In the genomic region with DNA sequence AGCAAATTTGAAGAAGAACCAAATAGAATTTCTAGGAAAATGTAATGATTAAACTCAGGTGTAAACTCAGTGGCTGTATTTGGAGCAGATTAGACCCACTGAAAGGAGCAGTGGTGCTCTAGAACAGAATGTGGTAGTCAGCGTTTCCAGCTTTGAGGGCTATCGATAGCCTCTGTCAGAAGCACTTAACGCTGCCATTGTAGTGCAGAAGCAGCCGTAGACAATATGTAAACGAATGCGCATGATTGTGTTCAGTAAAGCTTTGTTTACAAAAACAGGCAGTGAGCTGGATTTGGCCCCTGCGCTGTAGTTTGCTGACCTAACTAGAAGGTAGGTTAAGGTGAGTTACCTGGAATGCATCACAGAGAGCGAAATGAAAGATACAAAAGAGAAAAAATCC, we compare ENCODE assay signal across 23 cellular contexts.
DNase-seq lines count a peak whose midpoint lies in the region; ATAC-seq and TF ChIP-seq lines count a peak whose summit lies in the region.
"Had no signal": no experiment of that assay in that cellular context is flagged by ENCODE, and none has a peak within 500 bp of the region (broad histone marks: within the 10 kb centered on the region; RNA-seq: fewer than 3 reads in every experiment).

No MANE protein-coding gene starts in this region.

- H3K4me1 Mint-ChIP-seq in endodermal cell (peaks cover 3% of the 10 kb centered on the region), nephron progenitor cell (no peaks in the 10 kb centered on the region)

- no peaks in the 10 kb centered on the region for H3K9me3 ChIP-seq in mammary epithelial cell (replicated peaks; ENCODE audit: insufficient read depth, low read length)
- no peaks in the 10 kb centered on the region for H3K9me3 ChIP-seq in breast epithelium
- no peaks in the 10 kb centered on the region for H3K9me3 ChIP-seq in HUES6 (ENCODE audit: control insufficient read depth, insufficient read depth, low read depth, low read length)
- peaks cover 5% of the 10 kb centered on the region for H3K9me3 ChIP-seq in endodermal cell (ENCODE audit: control insufficient read depth, low read length)
- H3K9me3 ChIP-seq in WERI-Rb-1 (ENCODE audit: severe bottlenecking), result no peaks in the 10 kb centered on the region
- H3K9me3 ChIP-seq: SK-N-SH had no signal

- no peaks in the 10 kb centered on the region for H3K9me3 Mint-ChIP-seq in endodermal cell
- no peaks in the 10 kb centered on the region for H3K9me3 Mint-ChIP-seq in nephron progenitor cell

- intact Hi-C loops in mammary epithelial cell (cut with micrococcal nuclease) (no loop called here), breast epithelium (cut with DNase I; ENCODE audit: low total_unique reads) (loop anchor here (5.0 kb wide), 1 partner anchor 428 kb away; no protein-coding TSS in a partner anchor)

- H3K27ac ChIP-seq in mammary epithelial cell (ENCODE audit: insufficient read depth, low read depth, low read length), result no peak overlapping the region
- H3K27ac ChIP-seq in breast epithelium, result no peak overlapping the region
- peak overlapping the region; percentile 5; the same call in 1 of the 2 replicates for H3K27ac ChIP-seq in HUES6 (ENCODE audit: low read depth, low read length)
- H3K27ac ChIP-seq in endodermal cell (ENCODE audit: low read depth, low read length), result no peak overlapping the region
- no peak overlapping the region for H3K27ac ChIP-seq in WERI-Rb-1
- H3K27ac ChIP-seq: GM23248, KMS-11, RWPE1 had no signal

- H3K27ac Mint-ChIP-seq in endodermal cell (no peak overlapping the region), nephron progenitor cell (peak overlapping the region; percentile 73)
- H3K27ac Mint-ChIP-seq: B cell had no signal

- CTCF ChIA-PET in mammary epithelial cell (lab: Charles Lee; ENCODE audit: low non-redundant PET), result no interaction called here

- ATAC-seq in HG02852 (IDR thresholded peaks at IDR 0.05; ENCODE audit: unreplicated experiment), result no peak
- no peak for ATAC-seq in GM19023 (IDR thresholded peaks at IDR 0.05; ENCODE audit: unreplicated experiment)

- H4K20me1 ChIP-seq in mammary epithelial cell (ENCODE audit: insufficient read depth, low read length), result no peaks in the 10 kb centered on the region

- peaks cover 21% of the 10 kb centered on the region for H3K36me3 ChIP-seq in mammary epithelial cell (ENCODE audit: insufficient read depth, low read length)
- no peaks in the 10 kb centered on the region for H3K36me3 ChIP-seq in breast epithelium
- H3K36me3 ChIP-seq in HUES6 (ENCODE audit: control insufficient read depth, insufficient read depth, low read length), result peaks cover 47% of the 10 kb centered on the region
- peaks cover 78% of the 10 kb centered on the region for H3K36me3 ChIP-seq in endodermal cell (ENCODE audit: control insufficient read depth, insufficient read depth, low read length)
- H3K36me3 ChIP-seq in WERI-Rb-1, result peaks cover 96% of the 10 kb centered on the region

- H3K79me2 ChIP-seq in mammary epithelial cell (ENCODE audit: insufficient read depth, low read length), result no peaks in the 10 kb centered on the region

- DNase-seq in mammary epithelial cell (no peak), breast epithelium (ENCODE audit: low spot score in 2 of 2) (no peak), endodermal cell (peak; percentile 68), nephron progenitor cell (no peak), WERI-Rb-1 (no peak)
- DNase-seq: DMS79, GM23248, IMR-90, NCI-H1105, NCI-H146, NCI-H2029, NCI-H2171 treated with DMSO at 0.1 percent for 48 hours, NCI-H446, NCI-H69, SHP77 treated with DMSO at 0.1 percent for 48 hours, SK-N-SH had no signal

- peaks cover 76% of the 10 kb centered on the region for H3K36me3 Mint-ChIP-seq in endodermal cell (ENCODE audit: low read depth)
- H3K36me3 Mint-ChIP-seq in nephron progenitor cell (ENCODE audit: low read depth), result peaks cover 78% of the 10 kb centered on the region

- H3K4me2 ChIP-seq in mammary epithelial cell (ENCODE audit: insufficient read depth, low read depth, low read length), result no peak overlapping the region
- H3K4me2 ChIP-seq: KMS-11, SK-N-SH had no signal

- no peak overlapping the region for H3K4me3 ChIP-seq in mammary epithelial cell (replicated peaks in 1 of 3; ENCODE audit: insufficient read depth in 1 of 3, low read depth in 2 of 3, low read length in 3 of 3)
- no peak overlapping the region for H3K4me3 ChIP-seq in breast epithelium
- H3K4me3 ChIP-seq in HUES6 (ENCODE audit: low read depth, low read length), result peak overlapping the region; percentile 19; the same call in 1 of the 2 replicates
- H3K4me3 ChIP-seq in endodermal cell (ENCODE audit: low read length), result no peak overlapping the region
- H3K4me3 ChIP-seq in WERI-Rb-1 (ENCODE audit: low read depth, low read length), result no peak overlapping the region
- H3K4me3 ChIP-seq: GM23248 had no signal

- H3K4me1 ChIP-seq in mammary epithelial cell (ENCODE audit: insufficient read depth, low read length) (no peaks in the 10 kb centered on the region), breast epithelium (no peaks in the 10 kb centered on the region), HUES6 (ENCODE audit: control insufficient read depth, insufficient read depth, low read length) (peaks cover 19% of the 10 kb centered on the region), endodermal cell (ENCODE audit: control insufficient read depth, insufficient read depth, low read length) (no peaks in the 10 kb centered on the region)

- H3K9ac ChIP-seq in mammary epithelial cell (ENCODE audit: insufficient read depth, low read length), result no peak overlapping the region
- no peak overlapping the region for H3K9ac ChIP-seq in HUES6 (ENCODE audit: low read length)
- H3K9ac ChIP-seq in endodermal cell (ENCODE audit: extremely low read depth, low read length, poor library complexity, severe bottlenecking), result no peak overlapping the region
- H3K9ac ChIP-seq: GM23248, KMS-11, SK-N-SH had no signal

- H2AFZ ChIP-seq in mammary epithelial cell (ENCODE audit: low read depth, low read length), result no peak overlapping the region
- H2AFZ ChIP-seq: GM23248 had no signal

- TSS peak; percentile 5 for BruUV-seq in mammary epithelial cell (replicated peaks; lab: Mats Ljungman, UMichigan)

- in situ Hi-C loops in mammary epithelial cell (cut with MboI; ENCODE audit: low sequenced_read_pairs in 2 of 2), result no loop called here

- no peak for TF ChIP-seq CTCF in mammary epithelial cell (conservative IDR thresholded peaks at IDR 0.05 in 1 of 2, IDR thresholded peaks at IDR 0.05 in 1 of 2; ENCODE audit: extremely low read depth in 1 of 2, insufficient read depth in 1 of 2, low read depth in 1 of 2, low read length in 2 of 2)
- no peak for TF ChIP-seq CTCF in breast epithelium (IDR thresholded peaks at IDR 0.05)
- TF ChIP-seq CTCF in endodermal cell (conservative IDR thresholded peaks at IDR 0.05), result no peak
- TF ChIP-seq CTCF in nephron progenitor cell (IDR thresholded peaks at IDR 0.05), result no peak
- no peak for TF ChIP-seq CTCF in WERI-Rb-1 (IDR thresholded peaks at IDR 0.05; ENCODE audit: low read depth, low read length)

- H3K27me3 Mint-ChIP-seq in endodermal cell (ENCODE audit: insufficient read depth), result no peaks in the 10 kb centered on the region
- peaks cover 3% of the 10 kb centered on the region for H3K27me3 Mint-ChIP-seq in nephron progenitor cell (ENCODE audit: low read depth, poor library complexity)
- H3K27me3 Mint-ChIP-seq: B cell had no signal

- dilution Hi-C loops in mammary epithelial cell (cut with HindIII; ENCODE audit: low sequenced_read_pairs), result no loop called here

- WGBS in mammary epithelial cell (ENCODE audit: low coverage, missing lambda C conversion rate), result 89% methylated on average over 8 of the region's 8 CpGs
- WGBS in endodermal cell (ENCODE audit: insufficient coverage in 1 of 2, insufficient read length in 1 of 2), 2 experiments, result 76 to 77% methylated on average over 6 to 8 of the region's 8 CpGs

- no peak overlapping the region for H3K4me3 Mint-ChIP-seq in endodermal cell
- no peak overlapping the region for H3K4me3 Mint-ChIP-seq in nephron progenitor cell
- H3K4me3 Mint-ChIP-seq: B cell, CD14-positive monocyte had no signal

- no peak for TF ChIP-seq POLR2A in breast epithelium (IDR thresholded peaks at IDR 0.05)

- H3K27me3 ChIP-seq in mammary epithelial cell (ENCODE audit: insufficient read depth, low read length), result no peaks in the 10 kb centered on the region
- no peaks in the 10 kb centered on the region for H3K27me3 ChIP-seq in breast epithelium
- H3K27me3 ChIP-seq in HUES6 (ENCODE audit: control insufficient read depth, insufficient read depth, low read length), result no peaks in the 10 kb centered on the region
- H3K27me3 ChIP-seq in endodermal cell (ENCODE audit: control insufficient read depth, insufficient read depth, low read length, poor library complexity, severe bottlenecking), result no peaks in the 10 kb centered on the region
- no peaks in the 10 kb centered on the region for H3K27me3 ChIP-seq in WERI-Rb-1 (ENCODE audit: insufficient read depth, low read depth, severe bottlenecking)
